ENCODE assay signal across 8 cellular contexts in the genomic region with DNA sequence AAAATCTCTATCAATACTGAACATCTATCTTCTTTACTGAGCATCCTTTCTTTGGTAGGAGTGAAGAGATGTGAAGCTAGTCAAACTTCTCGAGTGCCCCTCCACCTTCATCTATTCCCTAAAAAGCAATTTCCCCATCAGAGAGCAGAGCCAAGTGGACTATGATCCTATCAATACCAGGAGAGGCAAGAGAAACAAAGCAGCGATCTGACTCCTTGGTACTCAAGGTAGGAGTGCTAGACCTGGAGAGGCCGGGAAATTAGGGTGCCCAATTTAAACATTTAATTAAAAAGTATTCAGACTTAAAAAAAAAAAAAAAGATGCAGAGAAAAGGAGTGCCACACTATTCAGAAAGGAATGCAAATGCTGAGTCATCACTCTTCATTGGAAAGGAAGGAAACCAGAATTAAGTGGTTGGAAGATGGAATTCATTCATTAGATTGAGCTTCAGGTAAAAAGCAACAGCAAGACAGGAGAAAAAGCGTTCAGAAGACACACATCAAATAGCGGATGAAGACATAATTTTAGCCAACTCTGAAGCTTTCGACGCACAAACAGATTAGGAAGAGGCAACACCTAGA. TPM values are rescaled to one million over a fixed set of nuclear protein-coding genes. Genes with fewer than 3 reads are reported as not detected.
A peak's percentile ranks its signal among the peaks of the same experiment; 100 is the strongest.
DNase-seq lines count a peak whose midpoint lies in the region; ATAC-seq and TF ChIP-seq lines count a peak whose summit lies in the region.

No MANE protein-coding gene starts in this region.

- 8% methylated on average over 7 of the region's 7 CpGs for WGBS in mammary epithelial cell (ENCODE audit: low coverage, missing lambda C conversion rate)

- peaks cover 18% of the 10 kb centered on the region for H4K20me1 ChIP-seq in mammary epithelial cell (ENCODE audit: insufficient read depth, low read length)

- dilution Hi-C loops in mammary epithelial cell (cut with HindIII; ENCODE audit: low sequenced_read_pairs): loop anchor here (5.0 kb wide), 1 partner anchor 77 kb away; no protein-coding TSS in a partner anchor

- H3K4me1 ChIP-seq in mammary epithelial cell (ENCODE audit: insufficient read depth, low read length) (peaks cover 30% of the 10 kb centered on the region), mucosa of descending colon (ENCODE audit: low read depth) (peaks cover 45% of the 10 kb centered on the region)

- BruUV-seq in mammary epithelial cell (replicated peaks; lab: Mats Ljungman, UMichigan): no TSS peak

- no peak for TF ChIP-seq CTCF in BJ (IDR thresholded peaks at IDR 0.05; ENCODE audit: insufficient read depth, low read depth, low read length)
- TF ChIP-seq CTCF in mammary epithelial cell (conservative IDR thresholded peaks at IDR 0.05 in 1 of 2, IDR thresholded peaks at IDR 0.05 in 1 of 2; ENCODE audit: extremely low read depth in 1 of 2, insufficient read depth in 1 of 2, low read depth in 1 of 2, low read length in 2 of 2): no peak
- no peak for TF ChIP-seq CTCF in mucosa of descending colon (IDR thresholded peaks at IDR 0.05)

- intact Hi-C loops in mammary epithelial cell (cut with micrococcal nuclease): loop anchor here (5.0 kb wide), 1 partner anchor 388 kb away; a partner anchor contains a TSS
- intact Hi-C loops in mucosa of descending colon (cut with DNase I, micrococcal nuclease): no loop called here

- peak overlapping the region; percentile 76 for H3K27ac ChIP-seq in mammary epithelial cell (ENCODE audit: insufficient read depth, low read depth, low read length)

- DNase-seq in BJ (ENCODE audit: low read depth): no peak
- no peak for DNase-seq in Jurkat, Clone E6-1 (ENCODE audit: low read depth, low spot score)
- DNase-seq in mammary epithelial cell: peak; percentile 60
- peak in 1 of 3 donors; percentile 6 for DNase-seq in mucosa of descending colon
- no peak for DNase-seq in dermis blood vessel endothelial cell
- no peak for DNase-seq in GM19238 (ENCODE audit: insufficient read length, low spot score)
- DNase-seq in T1000 (lab: John Stamatoyannopoulos, UW): no peak

- POLR2A ChIA-PET in BJ (lab: Charles Lee): interaction anchor here (0.7 to 1.0 kb wide), 2 partner anchors 56 to 422 kb away, joined by 3 read pairs; a partner anchor contains a TSS

- no peaks in the 10 kb centered on the region for H3K27me3 ChIP-seq in BJ (ENCODE audit: control insufficient read depth, insufficient read depth, low read length)
- H3K27me3 ChIP-seq in mammary epithelial cell (ENCODE audit: insufficient read depth, low read length): no peaks in the 10 kb centered on the region

- peak overlapping the region; percentile 84 for H2AFZ ChIP-seq in mammary epithelial cell (ENCODE audit: low read depth, low read length)

- CTCF ChIA-PET in BJ (lab: Yijun Ruan, JAX): interaction anchor here (0.8 to 1.2 kb wide), 3 partner anchors 388 to 397 kb away, joined by 3 to 6 read pairs (median 4); a partner anchor contains a TSS
- CTCF ChIA-PET in mammary epithelial cell (lab: Charles Lee; ENCODE audit: low non-redundant PET): interaction anchor here (0.5 to 0.6 kb wide), 3 partner anchors 25 to 335 kb away, joined by 3 to 4 read pairs (median 3); no protein-coding TSS in a partner anchor

- H3K9ac ChIP-seq in mammary epithelial cell (ENCODE audit: insufficient read depth, low read length): peak overlapping the region; percentile 92

- in situ Hi-C loops in mammary epithelial cell (cut with MboI; ENCODE audit: low sequenced_read_pairs in 2 of 2): no loop called here

- ATAC-seq in mucosa of descending colon: no peak
- no peak for ATAC-seq in HG03460 (IDR thresholded peaks at IDR 0.05; ENCODE audit: unreplicated experiment)

- H3K9me3 ChIP-seq in mammary epithelial cell (replicated peaks; ENCODE audit: insufficient read depth, low read length) (no peaks in the 10 kb centered on the region), mucosa of descending colon (peaks cover 3% of the 10 kb centered on the region)

- H3K4me3 ChIP-seq in BJ (ENCODE audit: low read depth, low read length): peak overlapping the region; percentile 79
- H3K4me3 ChIP-seq in Jurkat, Clone E6-1 (ENCODE audit: low read length): peak overlapping the region; percentile 97
- H3K4me3 ChIP-seq in mammary epithelial cell (replicated peaks in 1 of 3; ENCODE audit: insufficient read depth in 1 of 3, low read depth in 2 of 3, low read length in 3 of 3): peak overlapping the region; percentile 62 to 98 (median 98)
- peak overlapping the region; percentile 76 for H3K4me3 ChIP-seq in mucosa of descending colon

- H3K36me3 ChIP-seq in BJ (ENCODE audit: control insufficient read depth, insufficient read depth, low read length): no peaks in the 10 kb centered on the region
- H3K36me3 ChIP-seq in mammary epithelial cell (ENCODE audit: insufficient read depth, low read length): no peaks in the 10 kb centered on the region
- H3K36me3 ChIP-seq in mucosa of descending colon (ENCODE audit: low read depth): no peaks in the 10 kb centered on the region

- H3K79me2 ChIP-seq in mammary epithelial cell (ENCODE audit: insufficient read depth, low read length): peaks cover 72% of the 10 kb centered on the region

- peak overlapping the region; percentile 92 for H3K4me2 ChIP-seq in mammary epithelial cell (ENCODE audit: insufficient read depth, low read depth, low read length)

RNA-seq across cellular contexts. Expression of a gene that starts 1.5 kb away (rescaled TPM):
- polyA plus RNA-seq in BJ (2011; rRNA removed): 39.9 and 57.6 TPM in 2 replicates
- 42.3 and 42.7 TPM in 2 replicates for polyA minus RNA-seq in BJ (2011; rRNA and poly(A)+ RNA removed)
- 112 TPM for polyA plus RNA-seq in Jurkat, Clone E6-1 (2012; ENCODE audit: insufficient read depth, insufficient read length)
- 100 to 1,000 TPM in 1 of 2 donors, 10 to 100 TPM in 1; 47.8 to 141 TPM for total RNA-seq in mammary epithelial cell
- 66.3 TPM for polyA plus RNA-seq in mammary epithelial cell
- 25.1 TPM for polyA minus RNA-seq in mammary epithelial cell
- 100 to 1,000 TPM in 2 of 3 donors, 10 to 100 TPM in 1; 85.6 to 122 (median 101) TPM for total RNA-seq in mucosa of descending colon
- total RNA-seq in dermis blood vessel endothelial cell: 38.3 and 49.8 TPM in 2 replicates

RNA-seq across cellular contexts. Expression of a gene that starts 52.7 kb away (rescaled TPM):
- polyA plus RNA-seq in BJ (2011; rRNA removed): 34.5 and 68.9 TPM in 2 replicates
- polyA minus RNA-seq in BJ (2011; rRNA and poly(A)+ RNA removed): 7.8 and 10.0 TPM in 2 replicates
- 99.4 TPM for polyA plus RNA-seq in Jurkat, Clone E6-1 (2012; ENCODE audit: insufficient read depth, insufficient read length)
- total RNA-seq in mammary epithelial cell: 10 to 100 TPM; 16.8 to 33.5 TPM
- 27.3 TPM for polyA plus RNA-seq in mammary epithelial cell
- polyA minus RNA-seq in mammary epithelial cell: 31.1 TPM
- 10 to 100 TPM; 14.9 to 68.8 (median 19.2) TPM for total RNA-seq in mucosa of descending colon
- total RNA-seq in dermis blood vessel endothelial cell: 10.5 and 12.6 TPM in 2 replicates

RNA-seq across cellular contexts. Expression of a gene that starts 56.0 kb away (rescaled TPM):
- polyA plus RNA-seq in BJ (2011; rRNA removed) (11.3 and 19.8 TPM in 2 replicates), mammary epithelial cell (43.5 TPM)
- 10.0 and 14.4 TPM in 2 replicates for polyA minus RNA-seq in BJ (2011; rRNA and poly(A)+ RNA removed)
- polyA plus RNA-seq in Jurkat, Clone E6-1 (2012; ENCODE audit: insufficient read depth, insufficient read length): 31.2 TPM
- total RNA-seq in mammary epithelial cell (100 to 1,000 TPM in 1 of 2 donors, 10 to 100 TPM in 1; 41.0 to 117 TPM), mucosa of descending colon (10 to 100 TPM; 15.4 to 55.9 (median 26.3) TPM), dermis blood vessel endothelial cell (7.5 and 15.5 TPM in 2 replicates)
- 89.4 TPM for polyA minus RNA-seq in mammary epithelial cell
